In the genomic region with DNA sequence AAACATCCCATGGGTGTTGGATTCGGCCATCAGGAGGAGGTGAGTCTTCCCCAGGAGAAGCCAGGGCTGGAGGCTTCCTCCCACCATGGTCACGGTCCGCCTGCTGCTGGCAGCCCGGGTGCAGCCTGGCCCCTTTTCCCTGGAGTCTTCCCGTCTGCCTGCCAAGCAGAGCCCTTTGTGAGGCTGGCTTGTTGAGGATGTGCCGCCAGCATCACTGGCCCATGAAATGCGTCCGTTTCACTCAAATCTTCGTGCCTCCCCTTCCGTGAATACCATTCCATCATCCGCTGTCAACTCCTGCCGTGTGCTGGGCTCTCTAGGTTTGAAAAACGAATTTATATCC, we compare ENCODE assay signal across 20 cellular contexts. TPM values are rescaled to one million over a fixed set of nuclear protein-coding genes. Genes with fewer than 3 reads are reported as not detected.
DNase-seq lines count a peak whose midpoint lies in the region; ATAC-seq and TF ChIP-seq lines count a peak whose summit lies in the region.
"Had no signal": no experiment of that assay in that cellular context is flagged by ENCODE, and none has a peak within 500 bp of the region (broad histone marks: within the 10 kb centered on the region; RNA-seq: fewer than 3 reads in every experiment).

No MANE protein-coding gene starts in this region.

- ATAC-seq in effector memory CD8-positive, alpha-beta T cell (replicated peaks): no peak
- ATAC-seq in GM21619 (IDR thresholded peaks at IDR 0.05; ENCODE audit: unreplicated experiment): no peak

- CTCF ChIA-PET in CD8-positive, alpha-beta memory T cell (lab: Charles Lee): no interaction called here
- CTCF ChIA-PET in CD4-positive, alpha-beta memory T cell (lab: Charles Lee; ENCODE audit: partially characterized antibody): no interaction called here

- H3K27ac ChIP-seq in BLaER1: peak overlapping the region; percentile 60
- H3K27ac ChIP-seq in CD8-positive, alpha-beta memory T cell (ENCODE audit: low read depth, low read length): no peak overlapping the region
- H3K27ac ChIP-seq in ovary: no peak overlapping the region
- H3K27ac ChIP-seq in CD4-positive, alpha-beta memory T cell (ENCODE audit: low read depth, low read length): no peak overlapping the region

- H3K27me3 Mint-ChIP-seq in effector memory CD8-positive, alpha-beta T cell: no peaks in the 10 kb centered on the region
- no peaks in the 10 kb centered on the region for H3K27me3 Mint-ChIP-seq in neural crest cell (ENCODE audit: low read depth)
- H3K27me3 Mint-ChIP-seq in CD8-positive, alpha-beta memory T cell: no peaks in the 10 kb centered on the region
- no peaks in the 10 kb centered on the region for H3K27me3 Mint-ChIP-seq in CD4-positive, alpha-beta memory T cell

- H3K9me3 ChIP-seq in BLaER1: no peaks in the 10 kb centered on the region
- no peaks in the 10 kb centered on the region for H3K9me3 ChIP-seq in CD8-positive, alpha-beta memory T cell (ENCODE audit: low read length)
- no peaks in the 10 kb centered on the region for H3K9me3 ChIP-seq in ovary
- H3K9me3 ChIP-seq in CD4-positive, alpha-beta memory T cell (ENCODE audit: control insufficient read depth in 1 of 2, low read length in 2 of 2): no peaks in the 10 kb centered on the region
- H3K9me3 ChIP-seq: HAP-1, SK-N-SH had no signal

- intact Hi-C loops in ovary (cut with DNase I): no loop called here
- intact Hi-C loops in CD4-positive, alpha-beta memory T cell (cut with micrococcal nuclease): no loop called here

- in situ Hi-C loops in GM18951 (cut with MboI; ENCODE audit: low sequenced_read_pairs, unreplicated experiment): no loop called here

- H3K4me3 ChIP-seq in BLaER1 (peak overlapping the region; percentile 44; the same call in 1 of the 2 replicates), ovary (no peak overlapping the region)
- H3K4me3 ChIP-seq in CD8-positive, alpha-beta memory T cell (ENCODE audit: low read length): no peak overlapping the region
- no peak overlapping the region for H3K4me3 ChIP-seq in CD4-positive, alpha-beta memory T cell (ENCODE audit: low read length in 2 of 2)
- H3K4me3 ChIP-seq: HAP-1 had no signal

- peak overlapping the region; percentile 57 to 75 for H3K27ac Mint-ChIP-seq in effector memory CD8-positive, alpha-beta T cell
- H3K27ac Mint-ChIP-seq in neural crest cell (ENCODE audit: unreplicated experiment): no peak overlapping the region
- peak overlapping the region in 1 of 8 donors; percentile 60 for H3K27ac Mint-ChIP-seq in CD8-positive, alpha-beta memory T cell
- H3K27ac Mint-ChIP-seq in CD4-positive, alpha-beta memory T cell: peak overlapping the region in 1 of 7 donors; percentile 55

- H4K20me1 ChIP-seq in BLaER1: peaks cover 99% of the 10 kb centered on the region

- H3K4me2 ChIP-seq in BLaER1: peak overlapping the region; percentile 81
- H3K4me2 ChIP-seq: SK-N-SH had no signal

- no peak for DNase-seq in effector memory CD8-positive, alpha-beta T cell
- DNase-seq in neural crest cell (ENCODE audit: low read depth, low spot score) (no peak), ovary (no peak)
- DNase-seq in CD8-positive, alpha-beta memory T cell: no peak
- DNase-seq in CD4-positive, alpha-beta memory T cell: no peak
- DNase-seq: C1 segment of cervical spinal cord, DMS79 treated with DMSO at 0.1 percent for 48 hours, NCI-H1105, NCI-H1694, NCI-H2081 treated with DMSO at 0.1 percent for 48 hours, NCI-H226, NCI-H524, NCI-H82, OCI-M1, SHP77, SK-N-SH had no signal

- no peaks in the 10 kb centered on the region for H3K27me3 ChIP-seq in BLaER1
- no peaks in the 10 kb centered on the region for H3K27me3 ChIP-seq in CD8-positive, alpha-beta memory T cell (ENCODE audit: insufficient read depth, low read length, poor library complexity, severe bottlenecking)
- no peaks in the 10 kb centered on the region for H3K27me3 ChIP-seq in ovary
- H3K27me3 ChIP-seq in CD4-positive, alpha-beta memory T cell (ENCODE audit: insufficient read depth, low read length): no peaks in the 10 kb centered on the region

- no peaks in the 10 kb centered on the region for H3K9me3 Mint-ChIP-seq in effector memory CD8-positive, alpha-beta T cell
- H3K9me3 Mint-ChIP-seq in neural crest cell: no peaks in the 10 kb centered on the region
- no peaks in the 10 kb centered on the region for H3K9me3 Mint-ChIP-seq in CD8-positive, alpha-beta memory T cell
- peaks cover 0 to 5% (median 0%) of the 10 kb centered on the region in 8 donors for H3K9me3 Mint-ChIP-seq in CD4-positive, alpha-beta memory T cell

- peaks cover 4 to 11% of the 10 kb centered on the region in 2 donors for H3K4me1 Mint-ChIP-seq in effector memory CD8-positive, alpha-beta T cell (ENCODE audit: low read depth in 2 of 2)
- H3K4me1 Mint-ChIP-seq in neural crest cell: peaks cover under 1% of the 10 kb centered on the region
- peaks cover 1 to 13% (median 6%) of the 10 kb centered on the region in 3 donors for H3K4me1 Mint-ChIP-seq in CD8-positive, alpha-beta memory T cell
- peaks cover under 1 to 14% (median 6%) of the 10 kb centered on the region in 4 donors for H3K4me1 Mint-ChIP-seq in CD4-positive, alpha-beta memory T cell

- no peak for TF ChIP-seq CTCF in neural crest cell (conservative IDR thresholded peaks at IDR 0.05)
- no peak for TF ChIP-seq CTCF in ovary (IDR thresholded peaks at IDR 0.05)

- H3K36me3 ChIP-seq in BLaER1: peaks cover 100% of the 10 kb centered on the region
- H3K36me3 ChIP-seq in CD8-positive, alpha-beta memory T cell (ENCODE audit: insufficient read depth, low read length): peaks cover 61% of the 10 kb centered on the region
- no peaks in the 10 kb centered on the region for H3K36me3 ChIP-seq in ovary
- peaks cover 83% of the 10 kb centered on the region for H3K36me3 ChIP-seq in CD4-positive, alpha-beta memory T cell (ENCODE audit: insufficient read depth, low read length)

- peaks cover 62% of the 10 kb centered on the region for H3K4me1 ChIP-seq in BLaER1
- H3K4me1 ChIP-seq in CD8-positive, alpha-beta memory T cell (ENCODE audit: insufficient read depth, low read length): no peaks in the 10 kb centered on the region
- no peaks in the 10 kb centered on the region for H3K4me1 ChIP-seq in ovary (ENCODE audit: insufficient read depth)
- H3K4me1 ChIP-seq in CD4-positive, alpha-beta memory T cell (ENCODE audit: insufficient read depth, low read length): peaks cover under 1% of the 10 kb centered on the region
- H3K4me1 ChIP-seq: HAP-1 had no signal

- 85 to 88% (median 87%) methylated on average over 13 of the region's 13 CpGs for whole genome bisulfite sequencing in ovary, 3 donors

- POLR2A ChIA-PET in CD8-positive, alpha-beta memory T cell (lab: Charles Lee): no interaction called here
- POLR2A ChIA-PET in CD4-positive, alpha-beta memory T cell (lab: Charles Lee; ENCODE audit: partially characterized antibody): interaction anchor here (1.0 kb wide), 1 partner anchor 9 kb away, joined by 4 read pairs; no protein-coding TSS in a partner anchor

- peaks cover 72% of the 10 kb centered on the region for H3K36me3 Mint-ChIP-seq in effector memory CD8-positive, alpha-beta T cell (ENCODE audit: insufficient read depth)
- peaks cover 22% of the 10 kb centered on the region for H3K36me3 Mint-ChIP-seq in neural crest cell (ENCODE audit: low read depth)
- peaks cover 4 to 93% (median 9%) of the 10 kb centered on the region in 3 donors for H3K36me3 Mint-ChIP-seq in CD8-positive, alpha-beta memory T cell
- H3K36me3 Mint-ChIP-seq in CD4-positive, alpha-beta memory T cell: peaks cover 31 to 69% of the 10 kb centered on the region in 2 donors

- H3K4me3 Mint-ChIP-seq in effector memory CD8-positive, alpha-beta T cell: no peak overlapping the region
- H3K4me3 Mint-ChIP-seq in neural crest cell: peak overlapping the region; percentile 18
- H3K4me3 Mint-ChIP-seq in CD8-positive, alpha-beta memory T cell: no peak overlapping the region
- no peak overlapping the region for H3K4me3 Mint-ChIP-seq in CD4-positive, alpha-beta memory T cell

- peak; percentile 19 for TF ChIP-seq POLR2A in GM18951 (IDR thresholded peaks at IDR 0.05; ENCODE audit: extremely low read depth, insufficient read depth, insufficient read length)
- TF ChIP-seq POLR2A in ovary (IDR thresholded peaks at IDR 0.05): no peak

- TF ChIP-seq EP300 in ovary (IDR thresholded peaks at IDR 0.05): no peak

- peak overlapping the region; percentile 33 for H3K9ac ChIP-seq in BLaER1
- H3K9ac ChIP-seq: SK-N-SH had no signal

RNA-seq across cellular contexts. Expression of gene VPS4A, which starts 9.6 kb away (rescaled TPM):
- total RNA-seq in neural crest cell: 35.3 and 36.5 TPM in 2 replicates
- 10 to 100 TPM; 35.7 to 35.9 TPM for total RNA-seq in CD8-positive, alpha-beta memory T cell
- 48.1 TPM for polyA plus RNA-seq in CD8-positive, alpha-beta memory T cell
- total RNA-seq in ovary: 10 to 100 TPM; 18.3 to 34.1 (median 29.5) TPM
- polyA plus RNA-seq in ovary: 10 to 100 TPM; 19.7 to 29.1 TPM
- 10 to 100 TPM; 46.7 to 48.3 TPM for total RNA-seq in CD4-positive, alpha-beta memory T cell
- polyA plus RNA-seq in CD4-positive, alpha-beta memory T cell: 10 to 100 TPM; 27.2 to 41.2 TPM

RNA-seq across cellular contexts. Expression of gene PDF, which starts 9.7 kb away (rescaled TPM):
- total RNA-seq in neural crest cell: 19.4 and 20.1 TPM in 2 replicates
- total RNA-seq in CD8-positive, alpha-beta memory T cell: 10 to 100 TPM; 29.1 to 34.9 TPM
- polyA plus RNA-seq in CD8-positive, alpha-beta memory T cell: 17.4 TPM
- total RNA-seq in ovary: 10 to 100 TPM in 4 of 7 donors, 1 to 10 TPM in 3; 6.5 to 14.3 (median 11.4) TPM
- polyA plus RNA-seq in ovary: 1 to 10 TPM in 1 of 2 donors, not detected in 1; 2.4 TPM
- total RNA-seq in CD4-positive, alpha-beta memory T cell: 10 to 100 TPM; 11.8 TPM
- 10 to 100 TPM; 12.6 to 18.0 TPM for polyA plus RNA-seq in CD4-positive, alpha-beta memory T cell

RNA-seq across cellular contexts. Expression of gene COG8, which starts 18.7 kb away (rescaled TPM):
- total RNA-seq in neural crest cell: 64.2 and 67.6 TPM in 2 replicates
- 10 to 100 TPM; 38.1 to 40.0 TPM for total RNA-seq in CD8-positive, alpha-beta memory T cell
- 42.3 TPM for polyA plus RNA-seq in CD8-positive, alpha-beta memory T cell
- total RNA-seq in ovary: 10 to 100 TPM; 31.8 to 48.9 (median 40.9) TPM
- 10 to 100 TPM; 21.0 to 28.6 TPM for polyA plus RNA-seq in ovary
- total RNA-seq in CD4-positive, alpha-beta memory T cell: 10 to 100 TPM; 66.0 to 66.1 TPM
- 10 to 100 TPM; 31.3 to 34.1 TPM for polyA plus RNA-seq in CD4-positive, alpha-beta memory T cell

RNA-seq across cellular contexts. Expression of gene NIP7, which starts 18.9 kb away (rescaled TPM):
- 42.0 and 42.3 TPM in 2 replicates for total RNA-seq in neural crest cell
- total RNA-seq in CD8-positive, alpha-beta memory T cell: 10 to 100 TPM; 73.8 to 80.1 TPM
- 23.7 TPM for polyA plus RNA-seq in CD8-positive, alpha-beta memory T cell
- total RNA-seq in ovary: 10 to 100 TPM in 5 of 7 donors, 1 to 10 TPM in 2; 5.7 to 24.6 (median 16.6) TPM
- 10 to 100 TPM in 1 of 2 donors, 1 to 10 TPM in 1; 7.8 to 23.2 TPM for polyA plus RNA-seq in ovary
- 10 to 100 TPM; 30.9 to 31.9 TPM for total RNA-seq in CD4-positive, alpha-beta memory T cell
- 10 to 100 TPM; 23.4 to 24.4 TPM for polyA plus RNA-seq in CD4-positive, alpha-beta memory T cell

RNA-seq across cellular contexts. Expression of gene TMED6, which starts 30.9 kb away (rescaled TPM):
- 0.56 and 0.82 TPM in 2 replicates for total RNA-seq in neural crest cell
- total RNA-seq in CD8-positive, alpha-beta memory T cell: 1 to 10 TPM in 1 of 2 experiments, under 1 TPM in 1; 0.80 to 1.4 TPM
- not detected for polyA plus RNA-seq in CD8-positive, alpha-beta memory T cell
- total RNA-seq in ovary: 1 to 10 TPM in 2 of 7 donors, under 1 TPM in 4, not detected in 1; 0.51 to 4.9 (median 0.66) TPM
- polyA plus RNA-seq in ovary: not detected
- total RNA-seq in CD4-positive, alpha-beta memory T cell: 1 to 10 TPM; 2.5 to 5.4 TPM
- polyA plus RNA-seq in CD4-positive, alpha-beta memory T cell: under 1 TPM in 1 of 2 donors, not detected in 1; 0.30 TPM
- polyA plus RNA-seq: SK-N-SH had no signal
